1 cellular context compared by ENCODE assay signal in genomic region chr2:65382776-65383357, GRCh38.
TF ChIP-seq lines count a peak whose summit lies in the region.

No MANE protein-coding gene starts in this region.

TF ChIP-seq in HEK293, 187 proteins besides CTCF, POLR2A, EP300 and RAD21 (continued from another document):
- no peak for TF ChIP-seq ZNF488 (tag by site-specific recombination; IDR thresholded peaks at IDR 0.05)
- no peak for TF ChIP-seq KLF17 (tag by site-specific recombination; IDR thresholded peaks at IDR 0.05)
- TF ChIP-seq ZBTB7A (tag by site-specific recombination; IDR thresholded peaks at IDR 0.05; ENCODE audit: low read depth): no peak
- TF ChIP-seq REPIN1 (tag by site-specific recombination; IDR thresholded peaks at IDR 0.05; ENCODE audit: low read depth): no peak
